Comparison of ENCODE assay signal across 16 cellular contexts in genomic region chr6:133896344-133896721, GRCh38. TPM values are rescaled to one million over a fixed set of nuclear protein-coding genes. Genes with fewer than 3 reads are reported as not detected.
DNase-seq lines count a peak whose midpoint lies in the region; ATAC-seq, FAIRE-seq and TF ChIP-seq lines count a peak whose summit lies in the region.
"Had no signal": no experiment of that assay in that cellular context is flagged by ENCODE, and none has a peak within 500 bp of the region (broad histone marks: within the 10 kb centered on the region; RNA-seq: fewer than 3 reads in every experiment).

No MANE protein-coding gene starts in this region.

- no peak for TF ChIP-seq CTCF in H9 (conservative IDR thresholded peaks at IDR 0.05)
- no peak for TF ChIP-seq CTCF in astrocyte (IDR thresholded peaks at IDR 0.05; ENCODE audit: insufficient read depth, low read depth, low read length)
- no peak for TF ChIP-seq CTCF in sigmoid colon (IDR thresholded peaks at IDR 0.05)

- no peaks in the 10 kb centered on the region for H3K79me2 ChIP-seq in H9 (ENCODE audit: insufficient read depth, low read length)
- no peaks in the 10 kb centered on the region for H3K79me2 ChIP-seq in astrocyte (ENCODE audit: insufficient read depth, low read length)

- no peak overlapping the region for H4K8ac ChIP-seq in H9 (replicated peaks; ENCODE audit: insufficient read length, low read depth, low read length)

- H3K4me3 Mint-ChIP-seq in H9 (peak overlapping the region; percentile 61 to 84), astrocyte (ENCODE audit: unreplicated experiment) (peak overlapping the region; percentile 12)

- H3K9ac ChIP-seq in H9 (ENCODE audit: extremely low read depth, insufficient read length, low read length) = no peak overlapping the region
- H3K9ac ChIP-seq in astrocyte (ENCODE audit: low read length) = no peak overlapping the region
- H3K9ac ChIP-seq in iPS-20b (ENCODE audit: low read depth, low read length) = no peak overlapping the region

- H3K27ac Mint-ChIP-seq in H9 (no peak overlapping the region), astrocyte (ENCODE audit: unreplicated experiment) (no peak overlapping the region)

- H3K4me3 ChIP-seq in astrocyte (ENCODE audit: insufficient read depth, low read depth, low read length) (no peak overlapping the region), iPS-20b (ENCODE audit: low read length) (peak overlapping the region; percentile 64), sigmoid colon (peak overlapping the region in 2 of 4 donors; percentile 30 to 37)
- H3K4me3 ChIP-seq: left lung had no signal

- FAIRE-seq in astrocyte (lab: Jason Lieb, UNC) (no peak), frontal cortex (lab: Jason Lieb, UNC) (no peak)

- whole genome bisulfite sequencing in H9 (ENCODE audit: extremely low coverage, insufficient read length, low lambda C conversion rate) = no CpG with 5 or more reads among the region's 5 CpGs
- 5 to 17% methylated on average over 5 of the region's 5 CpGs for WGBS in sigmoid colon, 2 donors

- H4K20me1 ChIP-seq in H9 (ENCODE audit: control insufficient read depth, insufficient read depth, insufficient read length) (no peaks in the 10 kb centered on the region), astrocyte (ENCODE audit: insufficient read depth, low read length) (peaks cover 4% of the 10 kb centered on the region)

- peaks cover 76% of the 10 kb centered on the region for H3K27me3 Mint-ChIP-seq in H9 (ENCODE audit: low read depth)
- H3K27me3 Mint-ChIP-seq in astrocyte (ENCODE audit: low read depth, unreplicated experiment) = peaks cover 73% of the 10 kb centered on the region

- no peak overlapping the region for H4K91ac ChIP-seq in H9 (ENCODE audit: insufficient read length, low read depth, low read length)

- H3T11ph ChIP-seq in H9 (ENCODE audit: low read length) = no peak overlapping the region

- H2BK20ac ChIP-seq in H9 (ENCODE audit: low read depth, low read length, poor library complexity, severe bottlenecking) = no peak overlapping the region

- H2BK15ac ChIP-seq in H9 (ENCODE audit: low read depth, low read length) = no peak overlapping the region

- H3K27me3 ChIP-seq in H9 (ENCODE audit: insufficient read depth, low read length) (peaks cover 51% of the 10 kb centered on the region), astrocyte (ENCODE audit: insufficient read depth, low read length) (peaks cover 85% of the 10 kb centered on the region), iPS-20b (ENCODE audit: insufficient read depth, low read length) (peaks cover 79% of the 10 kb centered on the region), sigmoid colon (peaks cover 25 to 83% (median 55%) of the 10 kb centered on the region in 3 donors)

- no peak overlapping the region for H2BK120ac ChIP-seq in H9 (ENCODE audit: low read depth, low read length, poor library complexity, severe bottlenecking)

- H3K23me2 ChIP-seq in H9 (ENCODE audit: insufficient read length, low read depth, low read length, poor library complexity, severe bottlenecking) = peaks cover 13% of the 10 kb centered on the region

- H3K4me1 ChIP-seq in H9 (ENCODE audit: insufficient read depth, low read length) (peaks cover 2% of the 10 kb centered on the region; the same call in 1 of the 2 replicates), astrocyte (ENCODE audit: insufficient read depth, low read length) (no peaks in the 10 kb centered on the region), iPS-20b (ENCODE audit: insufficient read depth, low read length) (no peaks in the 10 kb centered on the region; the same call in 1 of the 2 replicates), sigmoid colon (peaks cover 0 to 38% (median 24%) of the 10 kb centered on the region in 4 donors)
- H3K4me1 ChIP-seq: left lung had no signal

- H3K36me3 ChIP-seq in astrocyte (ENCODE audit: insufficient read depth, low read length) (no peaks in the 10 kb centered on the region), iPS-20b (ENCODE audit: insufficient read depth, low read depth, low read length) (no peaks in the 10 kb centered on the region), sigmoid colon (no peaks in the 10 kb centered on the region)
- H3K36me3 ChIP-seq: left lung had no signal

- DNase-seq in H9 = no peak
- DNase-seq in astrocyte (ENCODE audit: low read depth) = no peak
- DNase-seq in sigmoid colon = no peak
- no peak for DNase-seq in stimulated activated CD4-positive, alpha-beta T cell treated with anti-CD3 and anti-CD28 coated beads, Interleukin-4, amount 100 ng/mL, for 4 hours
- no peak for DNase-seq in GM03348 (ENCODE audit: low spot score)
- no peak for DNase-seq in frontal cortex (ENCODE audit: low spot score in 2 of 2)
- DNase-seq: activated CD4-positive, alpha-beta T cell treated with anti-CD3 and anti-CD28 coated beads for 48 hours; activated T-cell treated with anti-CD3 and anti-CD28 coated beads, Interleukin-2, amount 50 U/mL, for 48 hours; DND-41; erythroblast; SIG-M5; T1000 had no signal

- no peak overlapping the region for H2BK12ac ChIP-seq in H9 (ENCODE audit: insufficient read length, low read depth, low read length)

- no peak overlapping the region for H3K14ac ChIP-seq in H9 (ENCODE audit: insufficient read depth, low read length)

- H2AFZ ChIP-seq in H9 (ENCODE audit: low read length) (no peak overlapping the region), astrocyte (ENCODE audit: low read depth, low read length) (no peak overlapping the region)

- no peak for TF ChIP-seq EP300 in sigmoid colon (IDR thresholded peaks at IDR 0.05)

- no peak overlapping the region for H3K23ac ChIP-seq in H9 (ENCODE audit: insufficient read length, low read depth, low read length)

- H3K9me3 Mint-ChIP-seq in H9 = peaks cover 0 to 2% of the 10 kb centered on the region in 2 experiments; a peak in 1 of 5 replicates
- H3K9me3 Mint-ChIP-seq in astrocyte (ENCODE audit: unreplicated experiment) = no peaks in the 10 kb centered on the region

- intact Hi-C loops in sigmoid colon (cut with DNase I) = no loop called here

- no peaks in the 10 kb centered on the region for H3K79me1 ChIP-seq in H9 (ENCODE audit: insufficient read depth, low read depth, low read length, poor library complexity, severe bottlenecking)

- H3K27ac ChIP-seq in H9 (ENCODE audit: insufficient read length, low read depth, low read length) = no peak overlapping the region
- H3K27ac ChIP-seq in astrocyte (ENCODE audit: low read depth, low read length) = no peak overlapping the region
- no peak overlapping the region for H3K27ac ChIP-seq in iPS-20b (ENCODE audit: low read length)
- H3K27ac ChIP-seq in sigmoid colon = peak overlapping the region; percentile 61 to 93 (median 82)

- H3K18ac ChIP-seq in H9 (ENCODE audit: insufficient read length, low read depth, low read length) = no peak overlapping the region

- no peak overlapping the region for H2BK5ac ChIP-seq in H9 (ENCODE audit: insufficient read length, low read length)

- no peaks in the 10 kb centered on the region for H3K9me3 ChIP-seq in H9 (ENCODE audit: control insufficient read depth, low read depth, low read length)
- H3K9me3 ChIP-seq in astrocyte (ENCODE audit: insufficient read depth, low read depth, low read length) = no peaks in the 10 kb centered on the region
- H3K9me3 ChIP-seq in iPS-20b (ENCODE audit: insufficient read depth, low read depth, low read length) = no peaks in the 10 kb centered on the region; the same call in 1 of the 2 replicates
- no peaks in the 10 kb centered on the region for H3K9me3 ChIP-seq in sigmoid colon
- H3K9me3 ChIP-seq: left lung had no signal

- no peak for ATAC-seq in GM18873 (IDR thresholded peaks at IDR 0.05; ENCODE audit: low FRiP score, unreplicated experiment)

- H3K4ac ChIP-seq in H9 (ENCODE audit: low read depth, low read length) = no peak overlapping the region

- H4K5ac ChIP-seq in H9 (ENCODE audit: insufficient read length, low read depth, low read length) = no peak overlapping the region

- peaks cover 19 to 33% of the 10 kb centered on the region in 2 experiments for H3K4me1 Mint-ChIP-seq in H9
- peaks cover 11% of the 10 kb centered on the region for H3K4me1 Mint-ChIP-seq in astrocyte (ENCODE audit: low read depth, unreplicated experiment)

- no peak overlapping the region for H3K56ac ChIP-seq in H9 (ENCODE audit: insufficient read length, low read depth, low read length)

- H2AK5ac ChIP-seq in H9 (ENCODE audit: insufficient read length, low read length) = no peak overlapping the region

- H3K36me3 Mint-ChIP-seq in H9 (ENCODE audit: insufficient read depth in 1 of 3, low read depth in 3 of 3) (no peaks in the 10 kb centered on the region; a peak in 1 of 7 replicates), astrocyte (ENCODE audit: low read depth, unreplicated experiment) (peaks cover 7% of the 10 kb centered on the region)

- TF ChIP-seq POLR2A in sigmoid colon (IDR thresholded peaks at IDR 0.05) = no peak

- H3K4me2 ChIP-seq in H9 (ENCODE audit: insufficient read depth, insufficient read length, low read length) = peak overlapping the region; percentile 88
- peak overlapping the region; percentile 82 for H3K4me2 ChIP-seq in astrocyte (ENCODE audit: low read length)

RNA-seq across cellular contexts. Expression of gene TCF21, which starts 7.4 kb away (rescaled TPM):
- total RNA-seq in H9 (2021) (not detected in 2 replicates), astrocyte (0.52 and 0.94 TPM in 2 replicates), sigmoid colon (10 to 100 TPM; 16.3 to 24.5 (median 21.3) TPM), frontal cortex (not detected)
- 10 to 100 TPM in 1 of 3 donors, 1 to 10 TPM in 2; 3.1 to 10.8 (median 6.0) TPM for polyA plus RNA-seq in sigmoid colon
- total RNA-seq: HT1080 had no signal

RNA-seq across cellular contexts. Expression of gene TBPL1, which starts 56.7 kb away (rescaled TPM):
- total RNA-seq in H9 (2021) = 49.7 and 50.0 TPM in 2 replicates
- 53.4 and 54.0 TPM in 2 replicates for total RNA-seq in astrocyte
- 10 to 100 TPM in 1 of 4 donors, 1 to 10 TPM in 3; 6.6 to 13.2 (median 8.4) TPM for total RNA-seq in sigmoid colon
- polyA plus RNA-seq in sigmoid colon = 10 to 100 TPM; 22.8 to 26.4 (median 26.2) TPM
- total RNA-seq in frontal cortex = 29.3 TPM

Comparison
In these comparisons a context has a peak if more than half of its experiments do, and no peak if none do; other contexts are left out.
1. H3K27ac ChIP-seq: peak in sigmoid colon (4 of 4); none in H9 (single experiment), astrocyte (single experiment) and iPS-20b (single experiment).